Comparison of ENCODE assay signal across 8 cellular contexts in the genomic region with DNA sequence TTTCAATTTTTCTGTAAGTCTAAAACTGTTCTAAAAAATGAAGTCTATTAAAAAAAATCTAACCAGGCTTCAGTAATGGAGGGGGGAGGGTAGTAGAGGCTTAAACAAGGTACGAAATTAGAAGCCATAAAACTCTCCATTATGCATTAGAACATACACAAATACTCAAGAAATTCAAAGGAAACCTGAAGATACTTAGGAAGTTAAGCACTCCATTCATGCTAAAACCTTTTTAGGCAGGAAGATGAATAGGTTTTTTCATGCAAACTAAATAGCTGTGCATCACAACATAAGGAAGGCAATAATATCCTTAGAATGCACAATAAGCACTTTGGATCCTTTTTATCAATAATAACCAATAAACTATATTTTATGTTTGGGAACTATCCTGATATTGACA. TPM values are rescaled to one million over a fixed set of nuclear protein-coding genes. Genes with fewer than 3 reads are reported as not detected.
DNase-seq lines count a peak whose midpoint lies in the region; ATAC-seq and TF ChIP-seq lines count a peak whose summit lies in the region.

No MANE protein-coding gene starts in this region.

- no peak overlapping the region for H3K27ac Mint-ChIP-seq in CD8-positive, alpha-beta T cell
- peak overlapping the region in 1 of 9 donors; percentile 56 for H3K27ac Mint-ChIP-seq in naive thymus-derived CD4-positive, alpha-beta T cell

- peak overlapping the region; percentile 91 for H3K4me2 ChIP-seq in Karpas-422 (ENCODE audit: low read depth, low read length, poor library complexity, severe bottlenecking)

- H3K27me3 Mint-ChIP-seq in CD8-positive, alpha-beta T cell (ENCODE audit: low read depth): no peaks in the 10 kb centered on the region
- H3K27me3 Mint-ChIP-seq in naive thymus-derived CD4-positive, alpha-beta T cell: no peaks in the 10 kb centered on the region

- peaks cover 13% of the 10 kb centered on the region for H3K36me3 Mint-ChIP-seq in CD8-positive, alpha-beta T cell
- H3K36me3 Mint-ChIP-seq in naive thymus-derived CD4-positive, alpha-beta T cell: peaks cover 0 to 22% (median 5%) of the 10 kb centered on the region in 5 donors

- H3K4me3 ChIP-seq in CD8-positive, alpha-beta T cell (ENCODE audit: low read depth, low read length): no peak overlapping the region
- peak overlapping the region; percentile 93 for H3K4me3 ChIP-seq in Karpas-422 (ENCODE audit: low read length)
- peak overlapping the region; percentile 74 to 88 for H3K4me3 ChIP-seq in cardiac fibroblast (replicated peaks in 1 of 2; ENCODE audit: low read depth in 2 of 2, low read length in 2 of 2)
- peak overlapping the region; percentile 87 for H3K4me3 ChIP-seq in naive thymus-derived CD4-positive, alpha-beta T cell (ENCODE audit: low read length)

- no peaks in the 10 kb centered on the region for H3K9me2 ChIP-seq in Karpas-422 (replicated peaks; ENCODE audit: insufficient read depth, low read length)

- peaks cover 17% of the 10 kb centered on the region for H3K4me1 ChIP-seq in CD8-positive, alpha-beta T cell (ENCODE audit: insufficient read depth, low read length)
- H3K4me1 ChIP-seq in Karpas-422 (ENCODE audit: low read length): peaks cover 23% of the 10 kb centered on the region
- peaks cover 14 to 15% of the 10 kb centered on the region in 2 donors for H3K4me1 ChIP-seq in naive thymus-derived CD4-positive, alpha-beta T cell (ENCODE audit: control insufficient read depth in 2 of 2, insufficient read depth in 2 of 2, low read length in 2 of 2)

- POLR2A ChIA-PET in CD8-positive, alpha-beta T cell (lab: Charles Lee): interaction anchor here (1.1 kb wide), 1 partner anchor 21 kb away, joined by 3 read pairs; no protein-coding TSS in a partner anchor
- POLR2A ChIA-PET in naive thymus-derived CD4-positive, alpha-beta T cell (lab: Charles Lee): interaction anchor here (0.8 to 1.0 kb wide), 2 partner anchors 12 to 21 kb away, joined by 3 read pairs; no protein-coding TSS in a partner anchor

- no peaks in the 10 kb centered on the region for H3K36me3 ChIP-seq in CD8-positive, alpha-beta T cell (ENCODE audit: insufficient read depth, low read length)
- H3K36me3 ChIP-seq in Karpas-422 (ENCODE audit: insufficient read depth, low read length): peaks cover 4% of the 10 kb centered on the region; the same call in 1 of the 2 replicates
- peaks cover 0 to 7% (median 0%) of the 10 kb centered on the region in 3 experiments for H3K36me3 ChIP-seq in naive thymus-derived CD4-positive, alpha-beta T cell (ENCODE audit: control insufficient read depth in 2 of 3, insufficient read depth in 3 of 3, low read length in 3 of 3)

- H3K9ac ChIP-seq in Karpas-422 (ENCODE audit: low read length): peak overlapping the region; percentile 87

- peaks cover 16% of the 10 kb centered on the region; the same call in 1 of the 2 replicates for H4K20me1 ChIP-seq in Karpas-422 (ENCODE audit: insufficient read depth, low read depth, low read length)

- peaks cover 71% of the 10 kb centered on the region for H3K79me2 ChIP-seq in Karpas-422 (ENCODE audit: low read length)

- H3K4me3 Mint-ChIP-seq in CD8-positive, alpha-beta T cell: peak overlapping the region; percentile 85
- peak overlapping the region; percentile 70 to 98 (median 94) for H3K4me3 Mint-ChIP-seq in naive thymus-derived CD4-positive, alpha-beta T cell

- H3K27me3 ChIP-seq in CD8-positive, alpha-beta T cell (ENCODE audit: insufficient read depth, low read length): no peaks in the 10 kb centered on the region
- no peaks in the 10 kb centered on the region for H3K27me3 ChIP-seq in Karpas-422 (ENCODE audit: low read length)
- H3K27me3 ChIP-seq in naive thymus-derived CD4-positive, alpha-beta T cell (ENCODE audit: control insufficient read depth in 2 of 2, insufficient read depth in 2 of 2, low read length in 2 of 2): no peaks in the 10 kb centered on the region

- no peak overlapping the region for H2AFZ ChIP-seq in Karpas-422 (ENCODE audit: low read length)

- ATAC-seq in CD8-positive, alpha-beta T cell: no peak
- no peak for ATAC-seq in naive thymus-derived CD4-positive, alpha-beta T cell
- ATAC-seq in HG03442 (IDR thresholded peaks at IDR 0.05; ENCODE audit: unreplicated experiment) (no peak), GM19395 (IDR thresholded peaks at IDR 0.05; ENCODE audit: unreplicated experiment) (no peak)

- no peak overlapping the region for H3K27ac ChIP-seq in CD8-positive, alpha-beta T cell (ENCODE audit: low read depth, low read length)
- no peak overlapping the region for H3K27ac ChIP-seq in Karpas-422 (ENCODE audit: low read length)
- no peak overlapping the region for H3K27ac ChIP-seq in naive thymus-derived CD4-positive, alpha-beta T cell (ENCODE audit: low read depth, low read length)

- peaks cover 41% of the 10 kb centered on the region for H3K4me1 Mint-ChIP-seq in CD8-positive, alpha-beta T cell (ENCODE audit: low read depth)
- H3K4me1 Mint-ChIP-seq in naive thymus-derived CD4-positive, alpha-beta T cell: peaks cover 30 to 45% (median 39%) of the 10 kb centered on the region in 7 donors

- H3K9me3 Mint-ChIP-seq in CD8-positive, alpha-beta T cell: no peaks in the 10 kb centered on the region
- no peaks in the 10 kb centered on the region for H3K9me3 Mint-ChIP-seq in naive thymus-derived CD4-positive, alpha-beta T cell

- no peak for DNase-seq in CD8-positive, alpha-beta T cell
- DNase-seq in Karpas-422: no peak
- DNase-seq in cardiac fibroblast (ENCODE audit: low read depth in 2 of 2): no peak
- no peak for DNase-seq in naive thymus-derived CD4-positive, alpha-beta T cell
- no peak for DNase-seq in NCI-H1048 (lab: John Stamatoyannopoulos, UW)
- DNase-seq in NCI-H2227 treated with DMSO at 0.1 percent for 48 hours (lab: John Stamatoyannopoulos, UW): no peak

- CTCF ChIA-PET in CD8-positive, alpha-beta T cell (lab: Charles Lee): interaction anchor here (0.5 to 1.0 kb wide), 2 partner anchors 24 to 204 kb away, joined by 3 read pairs; no protein-coding TSS in a partner anchor
- CTCF ChIA-PET in naive thymus-derived CD4-positive, alpha-beta T cell (lab: Charles Lee): no interaction called here

- intact Hi-C loops in CD8-positive, alpha-beta T cell (cut with DNase I, micrococcal nuclease): loop anchor here in 1 of 2 experiments (5.0 kb wide), 1 partner anchor 34 kb away; no protein-coding TSS in a partner anchor
- intact Hi-C loops in naive thymus-derived CD4-positive, alpha-beta T cell (cut with micrococcal nuclease): no loop called here

- H3K9me3 ChIP-seq in CD8-positive, alpha-beta T cell (ENCODE audit: low read length): no peaks in the 10 kb centered on the region
- no peaks in the 10 kb centered on the region for H3K9me3 ChIP-seq in Karpas-422 (ENCODE audit: low read length)
- H3K9me3 ChIP-seq in naive thymus-derived CD4-positive, alpha-beta T cell (ENCODE audit: control insufficient read depth in 2 of 3, low read length in 3 of 3): no peaks in the 10 kb centered on the region

- TF ChIP-seq CTCF in CD8-positive, alpha-beta T cell (IDR thresholded peaks at IDR 0.05): no peak
- TF ChIP-seq CTCF in cardiac fibroblast (IDR thresholded peaks at IDR 0.05; ENCODE audit: low read depth, low read length): no peak

RNA-seq across cellular contexts. Expression of a gene that starts 2.4 kb away (rescaled TPM):
- 10 to 100 TPM; 43.7 to 53.3 TPM for total RNA-seq in CD8-positive, alpha-beta T cell
- 50.9 and 76.3 TPM in 2 replicates for total RNA-seq in Karpas-422 (2014; rRNA removed; shearing (Covaris generic); ENCODE audit: low replicate concordance)
- 10 to 100 TPM; 54.9 to 94.5 (median 80.0) TPM for total RNA-seq in naive thymus-derived CD4-positive, alpha-beta T cell
- polyA plus RNA-seq in naive thymus-derived CD4-positive, alpha-beta T cell: 10 to 100 TPM; 71.6 to 93.6 TPM

RNA-seq across cellular contexts. Expression of a gene that starts 29.2 kb away (rescaled TPM):
- 10 to 100 TPM; 10.2 to 13.7 TPM for total RNA-seq in CD8-positive, alpha-beta T cell
- 41.6 and 69.3 TPM in 2 replicates for total RNA-seq in Karpas-422 (2014; rRNA removed; shearing (Covaris generic); ENCODE audit: low replicate concordance)
- 10 to 100 TPM; 20.3 to 50.6 (median 25.5) TPM for total RNA-seq in naive thymus-derived CD4-positive, alpha-beta T cell
- polyA plus RNA-seq in naive thymus-derived CD4-positive, alpha-beta T cell: 10 to 100 TPM; 68.6 to 88.7 TPM
